1 cellular context compared by ENCODE assay signal in the genomic region with DNA sequence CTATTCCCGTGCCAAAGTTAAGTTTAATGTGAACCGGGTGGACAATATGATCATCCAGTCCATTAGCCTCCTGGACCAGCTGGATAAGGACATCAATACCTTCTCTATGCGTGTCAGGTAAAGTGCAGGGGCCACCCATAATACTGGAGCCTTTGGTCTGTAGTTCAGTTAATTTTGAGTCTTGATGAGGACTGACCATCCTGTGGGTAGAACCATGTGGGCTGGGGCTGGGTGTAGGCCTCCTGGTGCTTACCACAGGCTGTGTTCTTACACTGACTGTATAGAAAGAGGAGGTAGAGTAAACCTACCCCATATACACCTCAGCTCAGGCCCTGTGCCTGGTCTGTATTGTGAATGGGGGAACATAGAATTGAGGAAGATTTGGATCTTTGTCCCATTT.
TF ChIP-seq lines count a peak whose summit lies in the region.

No MANE protein-coding gene starts in this region.

TF ChIP-seq in HEK293, 187 proteins besides CTCF, POLR2A, EP300 and RAD21 (continued from another document):
- TF ChIP-seq, protein P1, sequence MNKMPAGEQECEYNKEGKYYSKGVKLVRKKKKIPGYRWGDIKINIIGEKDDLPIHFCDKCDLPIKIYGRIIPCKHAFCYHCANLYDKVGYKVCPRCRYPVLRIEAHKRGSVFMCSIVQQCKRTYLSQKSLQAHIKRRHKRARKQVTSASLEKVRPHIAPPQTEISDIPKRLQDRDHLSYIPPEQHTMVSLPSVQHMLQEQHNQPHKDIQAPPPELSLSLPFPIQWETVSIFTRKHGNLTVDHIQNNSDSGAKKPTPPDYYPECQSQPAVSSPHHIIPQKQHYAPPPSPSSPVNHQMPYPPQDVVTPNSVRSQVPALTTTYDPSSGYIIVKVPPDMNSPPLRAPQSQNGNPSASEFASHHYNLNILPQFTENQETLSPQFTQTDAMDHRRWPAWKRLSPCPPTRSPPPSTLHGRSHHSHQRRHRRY (tag by site-specific recombination; IDR thresholded peaks at IDR 0.05): no peak
- TF ChIP-seq ZNF157 (tag by site-specific recombination; IDR thresholded peaks at IDR 0.05): no peak
